29 cellular contexts compared by ENCODE assay signal in the genomic region with DNA sequence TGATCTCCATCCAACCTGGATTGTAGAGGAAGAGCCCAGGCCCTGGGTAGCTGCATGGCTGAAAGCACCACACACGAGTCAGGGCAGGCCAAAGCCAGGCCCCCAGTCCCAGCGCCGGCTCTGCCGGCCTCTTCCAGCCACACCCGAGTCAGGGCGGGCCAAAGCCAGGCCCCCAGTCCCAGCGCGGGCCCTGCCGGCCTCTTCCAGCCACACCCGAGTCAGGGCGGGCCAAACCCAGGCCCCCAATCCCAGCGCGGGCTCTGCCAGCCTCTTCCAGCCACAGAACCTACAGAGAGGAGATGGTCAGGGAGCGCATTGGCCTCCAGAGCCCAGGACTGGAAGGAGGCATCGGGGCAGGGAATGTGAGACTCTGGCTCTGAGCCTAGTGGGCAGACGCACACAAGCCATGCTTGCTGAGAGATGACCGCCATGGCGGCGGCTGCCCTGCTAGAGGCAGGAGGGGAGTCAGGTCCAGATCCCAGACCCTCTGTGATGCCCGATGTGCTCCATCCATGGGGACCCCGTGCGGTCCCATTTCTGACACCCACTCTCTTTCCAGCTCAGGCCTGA.
"Had no signal": no experiment of that assay in that cellular context is flagged by ENCODE, and none has a peak within 500 bp of the region (broad histone marks: within the 10 kb centered on the region; RNA-seq: fewer than 3 reads in every experiment).

No MANE protein-coding gene starts in this region.

- H3K27ac ChIP-seq: left lung, neutrophil, ovary, psoas muscle, skin epidermis, stomach, suprapubic skin, tibial nerve had no signal

- H3K27me3 Mint-ChIP-seq: activated naive CD8-positive, alpha-beta T cell had no signal

- DNase-seq: activated CD4-positive, alpha-beta T cell treated with anti-CD3 and anti-CD28 coated beads, Interleukin-2, amount 50 U/mL, for 4 hours; activated CD8-positive, alpha-beta memory T cell treated with anti-CD3 and anti-CD28 coated beads, Interleukin-2, amount 50 U/mL, for 48 hours; activated naive CD4-positive, alpha-beta T cell; activated T-cell treated with anti-CD3 and anti-CD28 coated beads, Interleukin-2, amount 50 U/mL, for 4 hours; cerebellar nuclear complex; cortex of kidney; effector CD4-positive, alpha-beta T cell; erythroblast; foreskin fibroblast; kidney; left lung; mammary epithelial cell; midbrain; natural killer cell; ovary; psoas muscle; stimulated activated CD4-positive, alpha-beta T cell treated with anti-CD3 and anti-CD28 coated beads, Interleukin-1b, Interleukin-23, amount 100 ng/mL, for 48 hours; stomach; T1000 had no signal

- H3K4me3 Mint-ChIP-seq: activated naive CD8-positive, alpha-beta T cell; activated T-cell treated with anti-CD3 and anti-CD28 coated beads, Interleukin-2, amount 50 U/mL, for 4 hours; natural killer cell; stimulated activated effector memory CD8-positive, alpha-beta T cell treated with anti-CD3 and anti-CD28 coated beads, Interleukin-12 subunit alpha, Interleukin-12 subunit beta, amount 100 ng/mL, for 72 hours; T-helper 1 cell treated with Interleukin-12 subunit alpha and Interleukin-12 subunit beta and Interleukin-4 antibody, amounts not matched to agents 30 μg/mL and 1 μg/mL, for 36 hours; WTC11 had no signal

- H3K4me1 Mint-ChIP-seq: natural killer cell had no signal

- H3K27me3 ChIP-seq: adrenal gland, ovary, tibial nerve had no signal

- H3K9me3 Mint-ChIP-seq: activated T-cell treated with anti-CD3 and anti-CD28 coated beads, Interleukin-2, amount 50 U/mL, for 4 hours; activated T-helper 2 cell treated with anti-CD3 and anti-CD28 coated beads, Interferon-gamma antibody, Interleukin-2, Interleukin-4, amounts not matched to agents 10 μg/mL and 5 μg/mL and 100 μg/mL, durations not matched to agents 14 hours and 24 hours and 36 hours; natural killer cell; stimulated activated effector memory CD8-positive, alpha-beta T cell treated with anti-CD3 and anti-CD28 coated beads, Interleukin-12 subunit alpha, Interleukin-12 subunit beta, amount 100 ng/mL, for 72 hours; T-helper 1 cell treated with Interleukin-12 subunit alpha and Interleukin-12 subunit beta and Interleukin-4 antibody, amounts not matched to agents 30 μg/mL and 1 μg/mL, for 36 hours; WTC11 had no signal

- H3K36me3 ChIP-seq: adrenal gland, left lung, neutrophil, ovary, stomach, suprapubic skin, tibial nerve had no signal

- H3K4me1 ChIP-seq: adrenal gland, psoas muscle had no signal

- H3K9me3 ChIP-seq: adrenal gland, left lung, neutrophil, ovary, psoas muscle, stomach, suprapubic skin, tibial nerve had no signal

- H3K27ac Mint-ChIP-seq: activated naive CD8-positive, alpha-beta T cell; activated T-helper 2 cell treated with anti-CD3 and anti-CD28 coated beads, Interferon-gamma antibody, Interleukin-2, Interleukin-4, amounts not matched to agents 10 μg/mL and 5 μg/mL and 100 μg/mL, durations not matched to agents 14 hours and 24 hours and 36 hours; natural killer cell; T-helper 1 cell treated with Interleukin-12 subunit alpha and Interleukin-12 subunit beta and Interleukin-4 antibody, amounts not matched to agents 30 μg/mL and 1 μg/mL, for 36 hours; WTC11 had no signal

- H3K4me3 ChIP-seq: adrenal gland, left lung, ovary, psoas muscle, skin epidermis, stomach, suprapubic skin, tibial nerve had no signal

- H3K36me3 Mint-ChIP-seq: activated naive CD8-positive, alpha-beta T cell; natural killer cell; stimulated activated effector memory CD8-positive, alpha-beta T cell treated with anti-CD3 and anti-CD28 coated beads, Interleukin-12 subunit alpha, Interleukin-12 subunit beta, amount 100 ng/mL, for 72 hours; WTC11 had no signal
